ENCODE assay signal across 14 cellular contexts in genomic region chr7:76394962-76395361, GRCh38. TPM values are rescaled to one million over a fixed set of nuclear protein-coding genes. Genes with fewer than 3 reads are reported as not detected.
A peak's percentile ranks its signal among the peaks of the same experiment; 100 is the strongest.
DNase-seq lines count a peak whose midpoint lies in the region; ATAC-seq and TF ChIP-seq lines count a peak whose summit lies in the region.
"Had no signal": no experiment of that assay in that cellular context is flagged by ENCODE, and none has a peak within 500 bp of the region (broad histone marks: within the 10 kb centered on the region; RNA-seq: fewer than 3 reads in every experiment).

No MANE protein-coding gene starts in this region.

- no peaks in the 10 kb centered on the region for H3K9me2 ChIP-seq in GM23338 (ENCODE audit: insufficient read depth)

- H3K4me1 Mint-ChIP-seq in Caco-2 (ENCODE audit: low read depth, unreplicated experiment) = peaks cover 11% of the 10 kb centered on the region
- H3K4me1 Mint-ChIP-seq in neural progenitor cell = peaks cover 35% of the 10 kb centered on the region
- H3K4me1 Mint-ChIP-seq in GM23338 = peaks cover 26% of the 10 kb centered on the region

- H3K4me2 ChIP-seq in neural progenitor cell (no peak overlapping the region), GM23338 (no peak overlapping the region)

- intact Hi-C loops in Caco-2 (cut with micrococcal nuclease; ENCODE audit: unreplicated experiment) = no loop called here

- H3K4me1 ChIP-seq in Caco-2 (peaks cover 16% of the 10 kb centered on the region), neural progenitor cell (peaks cover 6% of the 10 kb centered on the region), GM23338 (ENCODE audit: insufficient read depth) (peaks cover 29% of the 10 kb centered on the region)
- H3K4me1 ChIP-seq: prostate gland had no signal

- H3K9me3 ChIP-seq in Caco-2 = no peaks in the 10 kb centered on the region
- H3K9me3 ChIP-seq in neural progenitor cell (ENCODE audit: low read depth) = no peaks in the 10 kb centered on the region
- H3K9me3 ChIP-seq: prostate gland, tibial artery had no signal

- H3K27ac ChIP-seq in caudate nucleus (ENCODE audit: low read depth, low read length) (peak overlapping the region; percentile 92), neural progenitor cell (no peak overlapping the region), GM23338 (ENCODE audit: low read depth) (no peak overlapping the region)
- H3K27ac ChIP-seq: prostate gland, tibial artery had no signal

- H3K27me3 Mint-ChIP-seq in Caco-2 (ENCODE audit: insufficient read depth, unreplicated experiment) (no peaks in the 10 kb centered on the region), neural progenitor cell (ENCODE audit: insufficient read depth, low read depth) (peaks cover 8% of the 10 kb centered on the region), GM23338 (ENCODE audit: insufficient read depth, low read depth, poor library complexity) (peaks cover 28% of the 10 kb centered on the region)

- H2AFZ ChIP-seq in neural progenitor cell (replicated peaks) = no peak overlapping the region
- no peak overlapping the region for H2AFZ ChIP-seq in GM23338

- CTCF ChIA-PET in Caco-2 (lab: Charles Lee) = interaction anchor here (1.2 kb wide), 1 partner anchor 13 kb away, joined by 4 read pairs; no protein-coding TSS in a partner anchor

- no TSS peak for BruUV-seq in Caco-2 (replicated peaks; lab: Mats Ljungman, UMichigan)

- H3K36me3 Mint-ChIP-seq in Caco-2 (ENCODE audit: insufficient read depth, unreplicated experiment) = peaks cover 6% of the 10 kb centered on the region
- no peaks in the 10 kb centered on the region for H3K36me3 Mint-ChIP-seq in neural progenitor cell
- no peaks in the 10 kb centered on the region; the same call in 2 of the 3 replicates for H3K36me3 Mint-ChIP-seq in GM23338 (ENCODE audit: low read depth)
- H3K36me3 Mint-ChIP-seq: activated naive CD4-positive, alpha-beta T cell treated with anti-CD3 and anti-CD28 coated beads, Interleukin-2, amount 10 ng/mL, durations not matched to agents 7 days and 5 days had no signal

- no peak overlapping the region for H3K27ac Mint-ChIP-seq in Caco-2 (ENCODE audit: unreplicated experiment)
- peak overlapping the region; percentile 60 for H3K27ac Mint-ChIP-seq in neural progenitor cell
- H3K27ac Mint-ChIP-seq in GM23338 = no peak overlapping the region; the same call in 1 of the 2 replicates
- H3K27ac Mint-ChIP-seq: activated naive CD4-positive, alpha-beta T cell treated with anti-CD3 and anti-CD28 coated beads, Interleukin-2, amount 10 ng/mL, durations not matched to agents 7 days and 5 days had no signal

- H3K4me3 ChIP-seq in Caco-2 (ENCODE audit: low read depth, low read length) (no peak overlapping the region), neural progenitor cell (no peak overlapping the region), GM23338 (no peak overlapping the region)
- H3K4me3 ChIP-seq: prostate gland, tibial artery had no signal

- no peaks in the 10 kb centered on the region for H3K27me3 ChIP-seq in Caco-2 (replicated peaks; ENCODE audit: control insufficient read depth, insufficient read depth, low read length)
- no peaks in the 10 kb centered on the region for H3K27me3 ChIP-seq in neural progenitor cell
- H3K27me3 ChIP-seq in GM23338 (ENCODE audit: insufficient read depth) = peaks cover 9% of the 10 kb centered on the region
- H3K27me3 ChIP-seq: tibial artery had no signal

- H3K36me3 ChIP-seq in Caco-2 (ENCODE audit: control insufficient read depth, insufficient read depth, low read length) (no peaks in the 10 kb centered on the region), neural progenitor cell (no peaks in the 10 kb centered on the region), GM23338 (ENCODE audit: insufficient read depth) (no peaks in the 10 kb centered on the region)
- H3K36me3 ChIP-seq: prostate gland, tibial artery had no signal

- H3K4me3 Mint-ChIP-seq in Caco-2 (ENCODE audit: unreplicated experiment) (peak overlapping the region; percentile 24), neural progenitor cell (peak overlapping the region; percentile 49), GM23338 (no peak overlapping the region; the same call in 2 of the 3 replicates)

- TF ChIP-seq CTCF in Caco-2 (IDR thresholded peaks at IDR 0.05; ENCODE audit: insufficient read depth in 1 of 2, low read depth in 1 of 2, low read length in 1 of 2, severe bottlenecking in 1 of 2, unreplicated experiment in 1 of 2) = no peak
- no peak for TF ChIP-seq CTCF in neural progenitor cell (IDR thresholded peaks at IDR 0.05)
- no peak for TF ChIP-seq CTCF in GM23338 (conservative IDR thresholded peaks at IDR 0.05; ENCODE audit: low read depth in 2 of 2)

- in situ Hi-C loops in G401 (cut with HindIII; ENCODE audit: low sequenced_read_pairs) = no loop called here

- DNase-seq in Caco-2 = no peak
- peak; percentile 49 for DNase-seq in NCI-H69 (lab: John Stamatoyannopoulos, UW)
- DNase-seq in caudate nucleus (lab: John Stamatoyannopoulos, UW) = peak in 14 of 61 donors; percentile 6 to 59 (median 16)
- DNase-seq in neural progenitor cell (ENCODE audit: low spot score) = no peak
- no peak for DNase-seq in GM23338 (ENCODE audit: low spot score)
- DNase-seq in G401 (ENCODE audit: low spot score) = no peak
- DNase-seq: activated CD8-positive, alpha-beta memory T cell treated with anti-CD3 and anti-CD28 coated beads, Interleukin-2, amount 50 U/mL, for 4 hours; activated naive CD4-positive, alpha-beta T cell treated with anti-CD3 and anti-CD28 coated beads, Interleukin-2, amount 10 ng/mL, durations not matched to agents 7 days and 5 days; CD8-positive, alpha-beta memory T cell; tibial artery had no signal

- no peaks in the 10 kb centered on the region for H3K9me3 Mint-ChIP-seq in Caco-2 (ENCODE audit: unreplicated experiment)
- no peaks in the 10 kb centered on the region for H3K9me3 Mint-ChIP-seq in neural progenitor cell
- H3K9me3 Mint-ChIP-seq in GM23338 = no peaks in the 10 kb centered on the region
- H3K9me3 Mint-ChIP-seq: activated naive CD4-positive, alpha-beta T cell treated with anti-CD3 and anti-CD28 coated beads, Interleukin-2, amount 10 ng/mL, durations not matched to agents 7 days and 5 days; CD8-positive, alpha-beta memory T cell had no signal

- H3F3A ChIP-seq in neural progenitor cell (ENCODE audit: low read depth) (peaks cover 25% of the 10 kb centered on the region), GM23338 (replicated peaks; ENCODE audit: low read depth) (peaks cover 28% of the 10 kb centered on the region)

- H4K20me1 ChIP-seq in neural progenitor cell (ENCODE audit: low read depth) (no peaks in the 10 kb centered on the region), GM23338 (replicated peaks; ENCODE audit: insufficient read depth) (no peaks in the 10 kb centered on the region)

- no peak for ATAC-seq in GM23338
- ATAC-seq in GM21447 (IDR thresholded peaks at IDR 0.05; ENCODE audit: unreplicated experiment) = no peak

- POLR2A ChIA-PET in Caco-2 (lab: Charles Lee) = no interaction called here

- no peaks in the 10 kb centered on the region for H3K79me2 ChIP-seq in neural progenitor cell (ENCODE audit: low read depth)
- no peaks in the 10 kb centered on the region for H3K79me2 ChIP-seq in GM23338 (replicated peaks; ENCODE audit: insufficient read depth)

- no peak overlapping the region for H3K9ac ChIP-seq in neural progenitor cell

TF ChIP-seq in GM23338, 12 proteins besides CTCF, POLR2A, EP300 and RAD21:
- TF ChIP-seq, protein P1, sequence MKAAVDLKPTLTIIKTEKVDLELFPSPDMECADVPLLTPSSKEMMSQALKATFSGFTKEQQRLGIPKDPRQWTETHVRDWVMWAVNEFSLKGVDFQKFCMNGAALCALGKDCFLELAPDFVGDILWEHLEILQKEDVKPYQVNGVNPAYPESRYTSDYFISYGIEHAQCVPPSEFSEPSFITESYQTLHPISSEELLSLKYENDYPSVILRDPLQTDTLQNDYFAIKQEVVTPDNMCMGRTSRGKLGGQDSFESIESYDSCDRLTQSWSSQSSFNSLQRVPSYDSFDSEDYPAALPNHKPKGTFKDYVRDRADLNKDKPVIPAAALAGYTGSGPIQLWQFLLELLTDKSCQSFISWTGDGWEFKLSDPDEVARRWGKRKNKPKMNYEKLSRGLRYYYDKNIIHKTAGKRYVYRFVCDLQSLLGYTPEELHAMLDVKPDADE (IDR thresholded peaks at IDR 0.05) = no peak
- TF ChIP-seq ZNF114 (CRISPR knock-in tag; IDR thresholded peaks at IDR 0.05) = no peak
- TF ChIP-seq NANOG (IDR thresholded peaks at IDR 0.05; ENCODE audit: borderline replicate concordance) = no peak

RNA-seq across cellular contexts. Expression of gene SSC4D, which starts 14.5 kb away (rescaled TPM):
- total RNA-seq in Caco-2 (2022) = 1.1 and 1.6 TPM in 2 replicates
- total RNA-seq in neural progenitor cell (ENCODE audit: low replicate concordance) = 0.43 and 6.8 TPM in 2 replicates
- 11.4 and 12.7 TPM in 2 replicates for total RNA-seq in GM23338 (2014; rRNA removed; shearing (Covaris generic))
- 4.9 and 9.7 TPM in 2 replicates for polyA plus RNA-seq in GM23338 (2016; fragmentation: Nextera tagmentation; extraction: Ambion mirVana)
- total RNA-seq in G401 (2014; rRNA removed; shearing (Covaris generic)) = 8.1 and 8.5 TPM in 2 replicates
- total RNA-seq: mononuclear cell had no signal

RNA-seq across cellular contexts. Expression of gene ZP3, which starts 29.8 kb away (rescaled TPM):
- total RNA-seq in Caco-2 (2022) (3.2 and 5.5 TPM in 2 replicates), neural progenitor cell (ENCODE audit: low replicate concordance) (1.7 TPM in 1 of 2 replicates, not detected in the other)
- 4.3 and 5.1 TPM in 2 replicates for total RNA-seq in GM23338 (2014; rRNA removed; shearing (Covaris generic))
- 9.6 and 15.2 TPM in 2 replicates for polyA plus RNA-seq in GM23338 (2016; fragmentation: Nextera tagmentation; extraction: Ambion mirVana)
- total RNA-seq in G401 (2014; rRNA removed; shearing (Covaris generic)) = 1.3 and 3.0 TPM in 2 replicates
- total RNA-seq: cardiac septum had no signal

RNA-seq across cellular contexts. Expression of gene YWHAG, which starts 36.2 kb away (rescaled TPM):
- total RNA-seq in Caco-2 (2022) (141 and 150 TPM in 2 replicates), neural progenitor cell (ENCODE audit: low replicate concordance) (179 and 190 TPM in 2 replicates)
- total RNA-seq in GM23338 (2014; rRNA removed; shearing (Covaris generic)) = 179 and 180 TPM in 2 replicates
- polyA plus RNA-seq in GM23338 (2016; fragmentation: Nextera tagmentation; extraction: Ambion mirVana) = 82.2 and 97.0 TPM in 2 replicates
- total RNA-seq in G401 (2014; rRNA removed; shearing (Covaris generic)) = 88.9 and 113 TPM in 2 replicates
